ENCODE assay signal across 1 cellular context in genomic region chr21:44917446-44918106, GRCh38.
A peak's percentile ranks its signal among the peaks of the same experiment; 100 is the strongest.
TF ChIP-seq lines count a peak whose summit lies in the region.

No MANE protein-coding gene starts in this region.

TF ChIP-seq in K562, 482 proteins besides CTCF, POLR2A, EP300 and RAD21:
- TF ChIP-seq FOXK2 (conservative IDR thresholded peaks at IDR 0.05 in 1 of 2, IDR thresholded peaks at IDR 0.05 in 1 of 2; ENCODE audit: low read depth in 2 of 2) (no peak), TFAP4 (CRISPR knock-in tag; IDR thresholded peaks at IDR 0.05; ENCODE audit: borderline replicate concordance) (peak; percentile 12; the same call in 1 of the 2 replicates)
TF ChIP-seq in K562: peak in this region for 1.
